ENCODE assay signal across 17 cellular contexts in genomic region chr3:171399842-171400241, GRCh38.
"Had no signal": no experiment of that assay in that cellular context is flagged by ENCODE, and none has a peak within 500 bp of the region (broad histone marks: within the 10 kb centered on the region; RNA-seq: fewer than 3 reads in every experiment).

No MANE protein-coding gene starts in this region.

- H3K4me1 ChIP-seq: lower lobe of right lung had no signal

- H3K9me3 ChIP-seq: esophagus squamous epithelium, lower lobe of right lung, pancreas had no signal

- ATAC-seq: left lobe of liver, lower lobe of right lung, pancreas, sciatic nerve had no signal

- H3K27ac ChIP-seq: epithelial cell of prostate, esophagus squamous epithelium, lower lobe of right lung, pancreas, skin epidermis had no signal

- H3K4me3 ChIP-seq: esophagus squamous epithelium, lower lobe of right lung, pancreas, skin epidermis had no signal

- H3K27me3 ChIP-seq: esophagus squamous epithelium, pancreas had no signal

- DNase-seq: effector memory CD4-positive, alpha-beta T cell; esophagus squamous epithelium; foreskin fibroblast; islet precursor cell; lower lobe of right lung; midbrain; naive B cell; occipital lobe; pancreas; stimulated activated CD4-positive, alpha-beta T cell treated with anti-CD3 and anti-CD28 coated beads, Interleukin-12 subunit alpha, Interleukin-12 subunit beta, amount 100 ng/mL, for 4 hours; stimulated activated CD4-positive, alpha-beta T cell treated with anti-CD3 and anti-CD28 coated beads, Interleukin-2, amount 100 ng/mL, for 48 hours; stimulated activated naive CD4-positive, alpha-beta T cell treated with Interleukin-2 at 50 U/mL for 16 hours; trophoblast cell had no signal

- FAIRE-seq: pancreas had no signal

- H3K36me3 ChIP-seq: esophagus squamous epithelium, lower lobe of right lung, pancreas had no signal
